Comparison of ENCODE assay signal across 8 cellular contexts in the genomic region with DNA sequence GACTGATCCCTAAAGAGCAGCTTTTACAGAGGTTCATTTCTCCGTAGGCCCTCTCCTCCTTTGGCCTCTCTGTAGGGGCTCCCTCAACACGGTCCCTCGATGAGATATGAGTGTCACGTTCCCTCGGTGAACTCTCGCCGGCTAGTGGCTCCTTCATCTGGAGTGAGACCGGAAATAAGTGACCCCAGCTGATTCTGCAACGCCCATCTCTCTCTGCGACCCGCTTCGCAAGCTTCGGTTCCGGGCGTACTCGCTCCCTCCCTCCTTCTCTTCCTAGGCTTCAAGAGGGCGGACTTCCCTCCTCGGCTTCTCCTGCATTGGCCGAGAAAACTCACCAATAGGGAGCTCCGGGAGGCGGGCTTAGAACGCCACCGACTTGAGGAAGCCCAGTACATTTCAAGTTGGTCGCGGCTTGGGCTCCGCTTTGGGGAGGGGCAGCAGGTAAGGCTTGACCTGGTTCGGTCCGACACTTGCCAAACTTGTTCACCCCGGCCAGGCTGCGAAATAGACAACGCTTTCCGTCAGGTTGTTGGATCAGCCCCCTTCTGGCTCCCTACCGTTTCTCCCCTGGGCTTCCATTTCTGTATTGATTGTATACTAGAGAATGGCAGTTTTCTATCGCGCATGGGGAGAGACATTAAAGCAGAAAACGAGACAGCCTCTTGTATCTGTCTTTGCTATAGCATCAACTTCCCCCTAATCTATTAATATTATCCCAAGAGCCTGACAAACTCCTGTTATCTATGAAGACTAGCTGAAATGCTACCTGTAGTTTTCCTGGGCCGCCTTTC. TPM values are rescaled to one million over a fixed set of nuclear protein-coding genes. Genes with fewer than 3 reads are reported as not detected.
DNase-seq lines count a peak whose midpoint lies in the region; ATAC-seq, FAIRE-seq and TF ChIP-seq lines count a peak whose summit lies in the region.

A gene (minus strand): TSS at position 248 of the 791 bp plus-strand sequence. CDS start 2,816 bp downstream, outside the sequence.
A gene with protein sequence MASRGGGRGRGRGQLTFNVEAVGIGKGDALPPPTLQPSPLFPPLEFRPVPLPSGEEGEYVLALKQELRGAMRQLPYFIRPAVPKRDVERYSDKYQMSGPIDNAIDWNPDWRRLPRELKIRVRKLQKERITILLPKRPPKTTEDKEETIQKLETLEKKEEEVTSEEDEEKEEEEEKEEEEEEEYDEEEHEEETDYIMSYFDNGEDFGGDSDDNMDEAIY (plus strand): TSS at position 363 of the 791 bp plus-strand sequence. CDS start 10,176 bp downstream, outside the sequence.

- H3K27me3 ChIP-seq in right cardiac atrium (ENCODE audit: control insufficient read depth, insufficient read depth) (no peaks in the 10 kb centered on the region), psoas muscle (ENCODE audit: insufficient read depth in 3 of 3, low read length in 2 of 3) (no peaks in the 10 kb centered on the region)

- H3K36me3 ChIP-seq in psoas muscle (ENCODE audit: insufficient read depth in 1 of 2, low read depth in 1 of 2) = peaks cover 0 to 6% of the 10 kb centered on the region in 2 donors

- ATAC-seq in HG02852 (IDR thresholded peaks at IDR 0.05; ENCODE audit: unreplicated experiment) (peak; percentile 85), right cardiac atrium (peak; percentile 87 to 90), psoas muscle (peak; percentile 77 to 82 (median 78))

- under 1% methylated on average over 37 of the region's 37 CpGs for WGBS in right cardiac atrium
- 1% methylated on average over 37 of the region's 37 CpGs for WGBS in psoas muscle, 3 donors

- no peak for FAIRE-seq in urothelium cell line (lab: Jason Lieb, UNC)

- DNase-seq in GM13977 (ENCODE audit: low spot score) (peak; percentile 93), NCI-H146 treated with DMSO at 0.1 percent for 48 hours (lab: John Stamatoyannopoulos, UW; ENCODE audit: unreplicated experiment) (peak; percentile 85), T-helper 1 cell (peak; percentile 79 to 93 (median 86)), amniotic stem cell (lab: John Stamatoyannopoulos, UW) (peak; percentile 85), right cardiac atrium (peak; percentile 96 to 99 (median 97)), psoas muscle (peak; percentile 95 to 97), urothelium cell line (ENCODE audit: low spot score) (peak; percentile 91)

- in situ Hi-C loops in GM13977 (cut with MboI; ENCODE audit: low pct_unique_long_range_greater_than_20kb, low sequenced_read_pairs, unreplicated experiment) = no loop called here

- H3K9me3 ChIP-seq in right cardiac atrium (ENCODE audit: control insufficient read depth, low read length) = no peaks in the 10 kb centered on the region
- H3K9me3 ChIP-seq in psoas muscle = peaks cover 6% of the 10 kb centered on the region

- peaks cover 10% of the 10 kb centered on the region for H3K4me1 ChIP-seq in right cardiac atrium (ENCODE audit: control insufficient read depth, insufficient read depth, low read length)
- H3K4me1 ChIP-seq in psoas muscle = peaks cover 40% of the 10 kb centered on the region

- TF ChIP-seq CTCF in GM13977 (IDR thresholded peaks at IDR 0.05; ENCODE audit: extremely low read depth, insufficient read depth, missing control alignments) (no peak), psoas muscle (IDR thresholded peaks at IDR 0.05) (no peak)

- intact Hi-C loops in right cardiac atrium (cut with DNase I) = loop anchor here in 2 of 4 donors (5.0 to 10.0 kb wide), 2 partner anchors 43 to 70 kb away; no protein-coding TSS in a partner anchor
- intact Hi-C loops in psoas muscle (cut with DNase I) = loop anchor here (5.0 kb wide), 2 partner anchors 77 to 107 kb away; a partner anchor contains a TSS

- H3K27ac ChIP-seq in right cardiac atrium (ENCODE audit: low read length) (peak within 1 kb of the TSS; percentile 84), psoas muscle (peak within 1 kb of the TSS; percentile 86)

- H3K4me3 ChIP-seq in right cardiac atrium (ENCODE audit: low read length) (peak within 1 kb of the TSS; percentile 76), psoas muscle (peak within 1 kb of the TSS; percentile 85)

RNA-seq across cellular contexts. Expression of the first gene that starts in this region (rescaled TPM):
- total RNA-seq in right cardiac atrium (1 to 10 TPM; 1.7 to 3.9 (median 3.7) TPM), psoas muscle (10 to 100 TPM in 1 of 4 donors, 1 to 10 TPM in 2, under 1 TPM in 1; 0.42 to 12.3 (median 4.9) TPM)
- polyA plus RNA-seq in right cardiac atrium (1.8 TPM), psoas muscle (10 to 100 TPM in 1 of 3 donors, 1 to 10 TPM in 2; 6.6 to 14.7 (median 7.4) TPM)

RNA-seq across cellular contexts. Expression of the second gene that starts in this region (rescaled TPM):
- total RNA-seq in right cardiac atrium (10 to 100 TPM; 51.4 to 54.4 (median 52.5) TPM), psoas muscle (10 to 100 TPM; 30.5 to 62.5 (median 48.9) TPM)
- polyA plus RNA-seq in right cardiac atrium (94.7 TPM), psoas muscle (100 to 1,000 TPM in 1 of 3 donors, 10 to 100 TPM in 2; 59.9 to 139 (median 98.1) TPM)

Comparison
In these comparisons a context has a peak if more than half of its experiments do, and no peak if none do; other contexts are left out.
1. Peak in every context shown above with its lines: DNase-seq, ATAC-seq, H3K4me3 ChIP-seq and H3K27ac ChIP-seq.